2 cellular contexts compared by ENCODE assay signal in genomic region chr3:14144423-14145075, GRCh38.
TF ChIP-seq lines count a peak whose summit lies in the region.

No MANE protein-coding gene starts in this region.

TF ChIP-seq in HEK293, 187 proteins besides CTCF, POLR2A, EP300 and RAD21 (continued from another document and continues in another):
- TF ChIP-seq ZSCAN5A (tag by site-specific recombination; IDR thresholded peaks at IDR 0.05) (no peak), SP3 (tag by site-specific recombination; IDR thresholded peaks at IDR 0.05) (no peak), ZNF654 (tag by site-specific recombination; IDR thresholded peaks at IDR 0.05; ENCODE audit: low read depth) (no peak), MYNN (tag by site-specific recombination; IDR thresholded peaks at IDR 0.05; ENCODE audit: borderline replicate concordance) (no peak), ZNF548 (tag by site-specific recombination; IDR thresholded peaks at IDR 0.05) (no peak), ZBTB49 (tag by site-specific recombination; IDR thresholded peaks at IDR 0.05; ENCODE audit: low read depth) (no peak), ZNF138 (tag by site-specific recombination; IDR thresholded peaks at IDR 0.05; ENCODE audit: borderline replicate concordance) (no peak), ZNF776 (tag by site-specific recombination; IDR thresholded peaks at IDR 0.05; ENCODE audit: borderline replicate concordance) (no peak), ZNF837 (tag by site-specific recombination; IDR thresholded peaks at IDR 0.05) (no peak), ZNF571 (tag by site-specific recombination; IDR thresholded peaks at IDR 0.05) (no peak), HOXD13 (CRISPR knock-in tag; IDR thresholded peaks at IDR 0.05; ENCODE audit: borderline replicate concordance) (no peak), ZNF558 (tag by site-specific recombination; IDR thresholded peaks at IDR 0.05) (no peak), ZNF24 (tag by site-specific recombination; IDR thresholded peaks at IDR 0.05) (peak; percentile 44; the same call in 1 of the 2 replicates), ZNF354C (tag by site-specific recombination; IDR thresholded peaks at IDR 0.05; ENCODE audit: borderline replicate concordance, low read depth) (no peak), ZNF292 (tag by site-specific recombination; IDR thresholded peaks at IDR 0.05; ENCODE audit: borderline replicate concordance, low read depth) (no peak), ZNF211 (tag by site-specific recombination; IDR thresholded peaks at IDR 0.05; ENCODE audit: low read depth) (no peak)
- TF ChIP-seq, protein P1, sequence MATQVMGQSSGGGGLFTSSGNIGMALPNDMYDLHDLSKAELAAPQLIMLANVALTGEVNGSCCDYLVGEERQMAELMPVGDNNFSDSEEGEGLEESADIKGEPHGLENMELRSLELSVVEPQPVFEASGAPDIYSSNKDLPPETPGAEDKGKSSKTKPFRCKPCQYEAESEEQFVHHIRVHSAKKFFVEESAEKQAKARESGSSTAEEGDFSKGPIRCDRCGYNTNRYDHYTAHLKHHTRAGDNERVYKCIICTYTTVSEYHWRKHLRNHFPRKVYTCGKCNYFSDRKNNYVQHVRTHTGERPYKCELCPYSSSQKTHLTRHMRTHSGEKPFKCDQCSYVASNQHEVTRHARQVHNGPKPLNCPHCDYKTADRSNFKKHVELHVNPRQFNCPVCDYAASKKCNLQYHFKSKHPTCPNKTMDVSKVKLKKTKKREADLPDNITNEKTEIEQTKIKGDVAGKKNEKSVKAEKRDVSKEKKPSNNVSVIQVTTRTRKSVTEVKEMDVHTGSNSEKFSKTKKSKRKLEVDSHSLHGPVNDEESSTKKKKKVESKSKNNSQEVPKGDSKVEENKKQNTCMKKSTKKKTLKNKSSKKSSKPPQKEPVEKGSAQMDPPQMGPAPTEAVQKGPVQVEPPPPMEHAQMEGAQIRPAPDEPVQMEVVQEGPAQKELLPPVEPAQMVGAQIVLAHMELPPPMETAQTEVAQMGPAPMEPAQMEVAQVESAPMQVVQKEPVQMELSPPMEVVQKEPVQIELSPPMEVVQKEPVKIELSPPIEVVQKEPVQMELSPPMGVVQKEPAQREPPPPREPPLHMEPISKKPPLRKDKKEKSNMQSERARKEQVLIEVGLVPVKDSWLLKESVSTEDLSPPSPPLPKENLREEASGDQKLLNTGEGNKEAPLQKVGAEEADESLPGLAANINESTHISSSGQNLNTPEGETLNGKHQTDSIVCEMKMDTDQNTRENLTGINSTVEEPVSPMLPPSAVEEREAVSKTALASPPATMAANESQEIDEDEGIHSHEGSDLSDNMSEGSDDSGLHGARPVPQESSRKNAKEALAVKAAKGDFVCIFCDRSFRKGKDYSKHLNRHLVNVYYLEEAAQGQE (tag by site-specific recombination; IDR thresholded peaks at IDR 0.05), result no peak
- TF ChIP-seq, protein P2, sequence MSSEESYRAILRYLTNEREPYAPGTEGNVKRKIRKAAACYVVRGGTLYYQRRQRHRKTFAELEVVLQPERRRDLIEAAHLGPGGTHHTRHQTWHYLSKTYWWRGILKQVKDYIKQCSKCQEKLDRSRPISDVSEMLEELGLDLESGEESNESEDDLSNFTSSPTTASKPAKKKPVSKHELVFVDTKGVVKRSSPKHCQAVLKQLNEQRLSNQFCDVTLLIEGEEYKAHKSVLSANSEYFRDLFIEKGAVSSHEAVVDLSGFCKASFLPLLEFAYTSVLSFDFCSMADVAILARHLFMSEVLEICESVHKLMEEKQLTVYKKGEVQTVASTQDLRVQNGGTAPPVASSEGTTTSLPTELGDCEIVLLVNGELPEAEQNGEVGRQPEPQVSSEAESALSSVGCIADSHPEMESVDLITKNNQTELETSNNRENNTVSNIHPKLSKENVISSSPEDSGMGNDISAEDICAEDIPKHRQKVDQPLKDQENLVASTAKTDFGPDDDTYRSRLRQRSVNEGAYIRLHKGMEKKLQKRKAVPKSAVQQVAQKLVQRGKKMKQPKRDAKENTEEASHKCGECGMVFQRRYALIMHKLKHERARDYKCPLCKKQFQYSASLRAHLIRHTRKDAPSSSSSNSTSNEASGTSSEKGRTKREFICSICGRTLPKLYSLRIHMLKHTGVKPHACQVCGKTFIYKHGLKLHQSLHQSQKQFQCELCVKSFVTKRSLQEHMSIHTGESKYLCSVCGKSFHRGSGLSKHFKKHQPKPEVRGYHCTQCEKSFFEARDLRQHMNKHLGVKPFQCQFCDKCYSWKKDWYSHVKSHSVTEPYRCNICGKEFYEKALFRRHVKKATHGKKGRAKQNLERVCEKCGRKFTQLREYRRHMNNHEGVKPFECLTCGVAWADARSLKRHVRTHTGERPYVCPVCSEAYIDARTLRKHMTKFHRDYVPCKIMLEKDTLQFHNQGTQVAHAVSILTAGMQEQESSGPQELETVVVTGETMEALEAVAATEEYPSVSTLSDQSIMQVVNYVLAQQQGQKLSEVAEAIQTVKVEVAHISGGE (tag by site-specific recombination; conservative IDR thresholded peaks at IDR 0.05; ENCODE audit: low read depth), result no peak

TF ChIP-seq in K562, 482 proteins besides CTCF, POLR2A, EP300 and RAD21 (continued from another document and continues in another):
- TF ChIP-seq, protein P3, sequence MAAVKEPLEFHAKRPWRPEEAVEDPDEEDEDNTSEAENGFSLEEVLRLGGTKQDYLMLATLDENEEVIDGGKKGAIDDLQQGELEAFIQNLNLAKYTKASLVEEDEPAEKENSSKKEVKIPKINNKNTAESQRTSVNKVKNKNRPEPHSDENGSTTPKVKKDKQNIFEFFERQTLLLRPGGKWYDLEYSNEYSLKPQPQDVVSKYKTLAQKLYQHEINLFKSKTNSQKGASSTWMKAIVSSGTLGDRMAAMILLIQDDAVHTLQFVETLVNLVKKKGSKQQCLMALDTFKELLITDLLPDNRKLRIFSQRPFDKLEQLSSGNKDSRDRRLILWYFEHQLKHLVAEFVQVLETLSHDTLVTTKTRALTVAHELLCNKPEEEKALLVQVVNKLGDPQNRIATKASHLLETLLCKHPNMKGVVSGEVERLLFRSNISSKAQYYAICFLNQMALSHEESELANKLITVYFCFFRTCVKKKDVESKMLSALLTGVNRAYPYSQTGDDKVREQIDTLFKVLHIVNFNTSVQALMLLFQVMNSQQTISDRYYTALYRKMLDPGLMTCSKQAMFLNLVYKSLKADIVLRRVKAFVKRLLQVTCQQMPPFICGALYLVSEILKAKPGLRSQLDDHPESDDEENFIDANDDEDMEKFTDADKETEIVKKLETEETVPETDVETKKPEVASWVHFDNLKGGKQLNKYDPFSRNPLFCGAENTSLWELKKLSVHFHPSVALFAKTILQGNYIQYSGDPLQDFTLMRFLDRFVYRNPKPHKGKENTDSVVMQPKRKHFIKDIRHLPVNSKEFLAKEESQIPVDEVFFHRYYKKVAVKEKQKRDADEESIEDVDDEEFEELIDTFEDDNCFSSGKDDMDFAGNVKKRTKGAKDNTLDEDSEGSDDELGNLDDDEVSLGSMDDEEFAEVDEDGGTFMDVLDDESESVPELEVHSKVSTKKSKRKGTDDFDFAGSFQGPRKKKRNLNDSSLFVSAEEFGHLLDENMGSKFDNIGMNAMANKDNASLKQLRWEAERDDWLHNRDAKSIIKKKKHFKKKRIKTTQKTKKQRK (IDR thresholded peaks at IDR 0.05; ENCODE audit: borderline replicate concordance, low read depth, low read length), result no peak
- no peak for TF ChIP-seq CBFA2T3 (IDR thresholded peaks at IDR 0.05)
- TF ChIP-seq CHD4 (IDR thresholded peaks at IDR 0.05; ENCODE audit: insufficient read depth, insufficient replicate concordance, low read depth, low read length, poor library complexity, severe bottlenecking), result no peak
- peak; percentile 77; the same call in 1 of the 2 replicates for TF ChIP-seq SMARCC2 (IDR thresholded peaks at IDR 0.05; ENCODE audit: low read depth)
- no peak for TF ChIP-seq BACH1 (tag; IDR thresholded peaks at IDR 0.05)
- no peak for TF ChIP-seq PRPF4 (IDR thresholded peaks at IDR 0.05; ENCODE audit: insufficient read depth, low read depth, low read length, poor library complexity, severe bottlenecking)
- TF ChIP-seq TCF3 (CRISPR knock-in tag; IDR thresholded peaks at IDR 0.05), result peak; percentile 11; the same call in 1 of the 2 replicates
- TF ChIP-seq OTX1 (CRISPR knock-in tag; IDR thresholded peaks at IDR 0.05), result no peak
- TF ChIP-seq HDAC2 (IDR thresholded peaks at IDR 0.05), result no peak
- no peak for TF ChIP-seq E2F8 (IDR thresholded peaks at IDR 0.05; ENCODE audit: low read depth, partially characterized antibody)
- no peak for TF ChIP-seq HES1 (IDR thresholded peaks at IDR 0.05; ENCODE audit: low read depth)
- TF ChIP-seq TARDBP (IDR thresholded peaks at IDR 0.05), result no peak
- TF ChIP-seq TAF9B (IDR thresholded peaks at IDR 0.05; ENCODE audit: partially characterized antibody), result no peak
- no peak for TF ChIP-seq ESRRB (CRISPR knock-in tag; IDR thresholded peaks at IDR 0.05; ENCODE audit: borderline replicate concordance)
- peak; percentile 78 for TF ChIP-seq ARID1B (IDR thresholded peaks at IDR 0.05)
- no peak for TF ChIP-seq KAT8 (IDR thresholded peaks at IDR 0.05; ENCODE audit: low read depth)
- no peak for TF ChIP-seq ATF1 (CRISPR knock-in tag; IDR thresholded peaks at IDR 0.05)
- TF ChIP-seq ATF1 (tag; IDR thresholded peaks at IDR 0.05), result no peak
- no peak for TF ChIP-seq ZNF311 (CRISPR knock-in tag; IDR thresholded peaks at IDR 0.05)
- no peak for TF ChIP-seq ZNF76 (CRISPR knock-in tag; IDR thresholded peaks at IDR 0.05; ENCODE audit: borderline replicate concordance)
- TF ChIP-seq ZBTB17 (CRISPR knock-in tag; IDR thresholded peaks at IDR 0.05), result no peak
- TF ChIP-seq ZNF395 (CRISPR knock-in tag; IDR thresholded peaks at IDR 0.05), result no peak; the same call in 1 of the 2 replicates
- no peak for TF ChIP-seq ZNF175 (CRISPR knock-in tag; IDR thresholded peaks at IDR 0.05; ENCODE audit: low read depth)
- TF ChIP-seq, protein P4, sequence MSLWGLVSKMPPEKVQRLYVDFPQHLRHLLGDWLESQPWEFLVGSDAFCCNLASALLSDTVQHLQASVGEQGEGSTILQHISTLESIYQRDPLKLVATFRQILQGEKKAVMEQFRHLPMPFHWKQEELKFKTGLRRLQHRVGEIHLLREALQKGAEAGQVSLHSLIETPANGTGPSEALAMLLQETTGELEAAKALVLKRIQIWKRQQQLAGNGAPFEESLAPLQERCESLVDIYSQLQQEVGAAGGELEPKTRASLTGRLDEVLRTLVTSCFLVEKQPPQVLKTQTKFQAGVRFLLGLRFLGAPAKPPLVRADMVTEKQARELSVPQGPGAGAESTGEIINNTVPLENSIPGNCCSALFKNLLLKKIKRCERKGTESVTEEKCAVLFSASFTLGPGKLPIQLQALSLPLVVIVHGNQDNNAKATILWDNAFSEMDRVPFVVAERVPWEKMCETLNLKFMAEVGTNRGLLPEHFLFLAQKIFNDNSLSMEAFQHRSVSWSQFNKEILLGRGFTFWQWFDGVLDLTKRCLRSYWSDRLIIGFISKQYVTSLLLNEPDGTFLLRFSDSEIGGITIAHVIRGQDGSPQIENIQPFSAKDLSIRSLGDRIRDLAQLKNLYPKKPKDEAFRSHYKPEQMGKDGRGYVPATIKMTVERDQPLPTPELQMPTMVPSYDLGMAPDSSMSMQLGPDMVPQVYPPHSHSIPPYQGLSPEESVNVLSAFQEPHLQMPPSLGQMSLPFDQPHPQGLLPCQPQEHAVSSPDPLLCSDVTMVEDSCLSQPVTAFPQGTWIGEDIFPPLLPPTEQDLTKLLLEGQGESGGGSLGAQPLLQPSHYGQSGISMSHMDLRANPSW (CRISPR knock-in tag; IDR thresholded peaks at IDR 0.05), result no peak
- TF ChIP-seq BRF1 (IDR thresholded peaks at IDR 0.05; ENCODE audit: borderline replicate concordance, extremely low read depth, insufficient read length), result no peak
- TF ChIP-seq GMEB1 (CRISPR knock-in tag; IDR thresholded peaks at IDR 0.05), result no peak
- TF ChIP-seq KDM1A (IDR thresholded peaks at IDR 0.05), result no peak
- TF ChIP-seq RHOXF2B (CRISPR knock-in tag; conservative IDR thresholded peaks at IDR 0.05), result no peak
- no peak for TF ChIP-seq NCOA4 (IDR thresholded peaks at IDR 0.05; ENCODE audit: partially characterized antibody)
- TF ChIP-seq KDM4B (IDR thresholded peaks at IDR 0.05; ENCODE audit: borderline replicate concordance in 2 of 2, low read depth in 1 of 2), result no peak
- no peak for TF ChIP-seq ZNF77 (CRISPR knock-in tag; IDR thresholded peaks at IDR 0.05)
